In genomic region chr1:227729144-227729880, GRCh38 we compare ENCODE assay signal across 1 cellular context.
TF ChIP-seq lines count a peak whose summit lies in the region.

No MANE protein-coding gene starts in this region.

TF ChIP-seq in HepG2, 621 proteins besides CTCF, POLR2A, EP300 and RAD21 (continued from another document):
- TF ChIP-seq ZNF800 (CRISPR knock-in tag; IDR thresholded peaks at IDR 0.05) (no peak), ZNF501 (CRISPR knock-in tag; IDR thresholded peaks at IDR 0.05) (peak; percentile 56; the same call in 1 of the 2 replicates), PLRG1 (conservative IDR thresholded peaks at IDR 0.05) (no peak), ZNF607 (CRISPR knock-in tag; IDR thresholded peaks at IDR 0.05; ENCODE audit: borderline replicate concordance) (0 out of 2 replicates have a peak, but pooled peaks have one; percentile 21), PATZ1 (CRISPR knock-in tag; IDR thresholded peaks at IDR 0.05) (peak; percentile 20; the same call in 1 of the 2 replicates), TP53 (CRISPR knock-in tag; conservative IDR thresholded peaks at IDR 0.05) (no peak), RARA (CRISPR knock-in tag; IDR thresholded peaks at IDR 0.05) (no peak), THAP8 (CRISPR knock-in tag; IDR thresholded peaks at IDR 0.05; ENCODE audit: borderline replicate concordance) (no peak), DBP (CRISPR knock-in tag; IDR thresholded peaks at IDR 0.05; ENCODE audit: not compliant biosample characterization) (no peak), KLF15 (CRISPR knock-in tag; IDR thresholded peaks at IDR 0.05; ENCODE audit: borderline replicate concordance) (no peak), NR3C1 (CRISPR knock-in tag; IDR thresholded peaks at IDR 0.05) (no peak), BORCS8-MEF2B (CRISPR knock-in tag; IDR thresholded peaks at IDR 0.05) (no peak), THYN1 (CRISPR knock-in tag; IDR thresholded peaks at IDR 0.05; ENCODE audit: borderline replicate concordance, low read depth) (no peak), KIAA2018 (CRISPR knock-in tag; IDR thresholded peaks at IDR 0.05; ENCODE audit: borderline replicate concordance) (no peak), XRCC5 (optimal IDR thresholded peaks at IDR 0.05; ENCODE audit: low read length) (no peak), HNF1B (CRISPR knock-in tag; IDR thresholded peaks at IDR 0.05) (no peak), FOXJ3 (CRISPR knock-in tag; IDR thresholded peaks at IDR 0.05; ENCODE audit: borderline replicate concordance) (no peak), TCF7 (IDR thresholded peaks at IDR 0.05; ENCODE audit: low read depth) (no peak), BHLHE40 (IDR thresholded peaks at IDR 0.05; ENCODE audit: low read length) (peak; percentile 62), HMGXB3 (CRISPR knock-in tag; IDR thresholded peaks at IDR 0.05; ENCODE audit: borderline replicate concordance) (no peak), TEAD3 (CRISPR knock-in tag; optimal IDR thresholded peaks at IDR 0.05; ENCODE audit: borderline replicate concordance) (no peak), TRAFD1 (CRISPR knock-in tag; IDR thresholded peaks at IDR 0.05; ENCODE audit: borderline replicate concordance) (no peak), TBX2 (CRISPR knock-in tag; IDR thresholded peaks at IDR 0.05; ENCODE audit: borderline replicate concordance) (no peak), KMT2A (CRISPR knock-in tag; IDR thresholded peaks at IDR 0.05) (peak; percentile 15; the same call in 1 of the 2 replicates), MEF2D (CRISPR knock-in tag; IDR thresholded peaks at IDR 0.05) (no peak), AGO2 (optimal IDR thresholded peaks at IDR 0.05; ENCODE audit: low read depth, low read length) (peak; percentile 82), RFXAP (CRISPR knock-in tag; IDR thresholded peaks at IDR 0.05; ENCODE audit: borderline replicate concordance) (peak; percentile 29; the same call in 1 of the 2 replicates), PHF8 (CRISPR knock-in tag; IDR thresholded peaks at IDR 0.05) (0 out of 2 replicates have a peak, but pooled peaks have one; percentile 8)
